In genomic region chr1:211378844-211379243, GRCh38 we compare ENCODE assay signal across 11 cellular contexts. TPM values are rescaled to one million over a fixed set of nuclear protein-coding genes. Genes with fewer than 3 reads are reported as not detected.
DNase-seq lines count a peak whose midpoint lies in the region; ATAC-seq and TF ChIP-seq lines count a peak whose summit lies in the region.
"Had no signal": no experiment of that assay in that cellular context is flagged by ENCODE, and none has a peak within 500 bp of the region (broad histone marks: within the 10 kb centered on the region; RNA-seq: fewer than 3 reads in every experiment).

No MANE protein-coding gene starts in this region.

- TF ChIP-seq POLR2A in ovary (IDR thresholded peaks at IDR 0.05) = no peak

- no peak for TF ChIP-seq EP300 in ovary (IDR thresholded peaks at IDR 0.05)

- no peaks in the 10 kb centered on the region for H3K9me3 Mint-ChIP-seq in osteocyte (ENCODE audit: unreplicated experiment)

- WGBS in ovary, 3 donors = 77 to 82% (median 78%) methylated on average over 4 of the region's 4 CpGs

- no peaks in the 10 kb centered on the region for H3K27me3 Mint-ChIP-seq in osteocyte (ENCODE audit: unreplicated experiment)

- H3K36me3 ChIP-seq in ovary = no peaks in the 10 kb centered on the region
- no peaks in the 10 kb centered on the region for H3K36me3 ChIP-seq in lower lobe of right lung

- H3K9me3 ChIP-seq in ovary = no peaks in the 10 kb centered on the region
- no peaks in the 10 kb centered on the region for H3K9me3 ChIP-seq in lower lobe of right lung
- H3K9me3 ChIP-seq: left ventricle myocardium inferior had no signal

- peak; percentile 73 for DNase-seq in EL
- DNase-seq in MV-4-11 (lab: John Stamatoyannopoulos, UW) = peak; percentile 8
- peak; percentile 37 for DNase-seq in dedifferentiated amniotic fluid mesenchymal stem cell (ENCODE audit: extremely low spot score)
- DNase-seq in osteocyte (ENCODE audit: extremely low spot score, unreplicated experiment) = no peak
- DNase-seq in posterior vena cava (ENCODE audit: low spot score) = no peak
- no peak for DNase-seq in ovary
- no peak for DNase-seq in lower lobe of right lung
- no peak for DNase-seq in HT-29 (ENCODE audit: low spot score)
- DNase-seq: activated CD4-positive, alpha-beta T cell treated with anti-CD3 and anti-CD28 coated beads, Interleukin-2, amount 50 U/mL, for 4 hours; left ventricle myocardium inferior; NCI-H510A treated with DMSO at 0.1 percent for 48 hours had no signal

- H3K4me1 Mint-ChIP-seq in osteocyte (ENCODE audit: unreplicated experiment) = peaks cover 30% of the 10 kb centered on the region

- H3K36me3 Mint-ChIP-seq in osteocyte (ENCODE audit: unreplicated experiment) = peaks cover 15% of the 10 kb centered on the region

- no peaks in the 10 kb centered on the region for H3K4me1 ChIP-seq in ovary (ENCODE audit: insufficient read depth)
- peaks cover 9% of the 10 kb centered on the region for H3K4me1 ChIP-seq in lower lobe of right lung

- no peak overlapping the region for H3K4me3 Mint-ChIP-seq in osteocyte (ENCODE audit: unreplicated experiment)

- intact Hi-C loops in posterior vena cava (cut with DNase I) (no loop called here), ovary (cut with DNase I) (loop anchor here in 1 of 4 donors (5.0 kb wide), 1 partner anchor 52 kb away; the partner anchor contains the start of gene TRAF5), lower lobe of right lung (cut with DNase I) (no loop called here)

- TF ChIP-seq CTCF in osteocyte (IDR thresholded peaks at IDR 0.05) (no peak), ovary (IDR thresholded peaks at IDR 0.05) (no peak), lower lobe of right lung (IDR thresholded peaks at IDR 0.05) (no peak)

- H3K27me3 ChIP-seq in ovary = no peaks in the 10 kb centered on the region
- no peaks in the 10 kb centered on the region for H3K27me3 ChIP-seq in lower lobe of right lung (ENCODE audit: low read depth)

- peak overlapping the region; percentile 36 for H3K27ac Mint-ChIP-seq in osteocyte (ENCODE audit: unreplicated experiment)

- H3K4me3 ChIP-seq in ovary (no peak overlapping the region), lower lobe of right lung (no peak overlapping the region)
- H3K4me3 ChIP-seq: left ventricle myocardium inferior had no signal

- H3K27ac ChIP-seq in ovary (no peak overlapping the region), lower lobe of right lung (no peak overlapping the region)
- H3K27ac ChIP-seq: left ventricle myocardium inferior had no signal

- ATAC-seq in lower lobe of right lung = no peak

RNA-seq across cellular contexts. Expression of gene TRAF5, which starts 52.2 kb away (rescaled TPM):
- 44.8 and 45.2 TPM in 2 replicates for total RNA-seq in osteocyte
- total RNA-seq in posterior vena cava = 10 to 100 TPM; 45.1 to 52.6 TPM
- total RNA-seq in ovary = 10 to 100 TPM in 6 of 7 donors, 1 to 10 TPM in 1; 6.8 to 17.7 (median 13.6) TPM
- 10 to 100 TPM in 1 of 2 donors, 1 to 10 TPM in 1; 6.1 to 23.2 TPM for polyA plus RNA-seq in ovary
- total RNA-seq in lower lobe of right lung = 8.8 TPM
- total RNA-seq in HT-29 (2014; rRNA removed; shearing (Covaris generic)) = 9.4 and 10.5 TPM in 2 replicates

Comparison
In these comparisons a context has a peak if more than half of its experiments do, and no peak if none do; other contexts are left out.
1. DNase-seq: peak in EL (single experiment), MV-4-11 (single experiment) and dedifferentiated amniotic fluid mesenchymal stem cell (single experiment); none in osteocyte (single experiment), posterior vena cava (single experiment), ovary (0 of 5), lower lobe of right lung (single experiment) and HT-29 (single experiment).